In the genomic region with DNA sequence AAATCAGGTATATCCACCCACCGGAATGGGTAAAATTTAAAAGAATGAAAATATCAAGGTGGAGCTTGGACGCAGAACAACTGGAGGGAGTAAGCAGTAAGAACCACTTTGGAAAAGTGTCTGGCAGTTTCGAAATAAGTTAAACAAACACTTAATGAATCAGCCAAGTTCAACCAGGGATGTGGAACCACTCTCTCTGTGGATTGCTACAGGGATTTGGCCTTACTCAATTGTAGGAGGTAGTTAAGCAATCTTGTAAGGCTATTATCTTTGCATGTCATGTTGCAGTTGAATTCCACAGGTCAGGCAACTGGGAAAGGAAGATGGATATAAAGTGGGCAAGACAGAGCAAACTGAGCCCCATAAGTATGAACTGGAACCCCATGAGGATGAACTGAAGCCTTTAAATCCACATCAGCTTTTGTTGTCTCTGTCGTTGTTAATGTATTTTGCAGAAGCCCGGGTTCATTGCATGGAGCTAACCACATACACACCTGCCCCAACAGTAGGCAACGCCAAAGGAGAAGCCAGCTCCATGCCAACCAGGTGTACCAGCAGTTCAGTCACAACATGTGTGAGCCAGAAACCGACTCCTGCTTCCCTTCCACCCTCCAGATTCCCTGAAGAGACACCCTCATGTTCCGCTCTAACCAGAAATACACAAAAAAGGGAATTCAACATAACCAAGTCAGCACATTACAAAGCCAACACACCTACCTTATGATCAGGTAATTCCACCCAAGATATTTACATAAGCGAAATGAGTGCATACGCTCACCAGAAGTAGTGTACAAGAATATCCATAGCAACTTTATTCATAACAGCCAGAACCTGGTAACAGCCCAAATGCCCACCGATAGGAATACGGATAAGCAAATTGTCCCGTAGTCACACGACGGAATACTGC, we compare ENCODE assay signal across 9 cellular contexts. TPM values are rescaled to one million over a fixed set of nuclear protein-coding genes. Genes with fewer than 3 reads are reported as not detected.
A peak's percentile ranks its signal among the peaks of the same experiment; 100 is the strongest.
DNase-seq lines count a peak whose midpoint lies in the region; ATAC-seq and TF ChIP-seq lines count a peak whose summit lies in the region.
"Had no signal": no experiment of that assay in that cellular context is flagged by ENCODE, and none has a peak within 500 bp of the region (broad histone marks: within the 10 kb centered on the region; RNA-seq: fewer than 3 reads in every experiment).

No MANE protein-coding gene starts in this region.

- H3K27me3 ChIP-seq in RWPE2 (ENCODE audit: insufficient read depth, poor library complexity, severe bottlenecking): no peaks in the 10 kb centered on the region
- no peaks in the 10 kb centered on the region for H3K27me3 ChIP-seq in gastroesophageal sphincter

- H3K36me3 ChIP-seq in HEK293 (ENCODE audit: control insufficient read depth in 2 of 2, insufficient read depth in 1 of 2, low read length in 2 of 2) (no peaks in the 10 kb centered on the region), RWPE2 (ENCODE audit: low read depth) (no peaks in the 10 kb centered on the region), gastroesophageal sphincter (no peaks in the 10 kb centered on the region)

- TF ChIP-seq CTCF in HEK293 (tag by site-specific recombination; IDR thresholded peaks at IDR 0.05) (no peak), RWPE2 (IDR thresholded peaks at IDR 0.05; ENCODE audit: poor library complexity, severe bottlenecking) (no peak), gastroesophageal sphincter (IDR thresholded peaks at IDR 0.05) (no peak), nephron progenitor cell (IDR thresholded peaks at IDR 0.05) (no peak)

- DNase-seq in RWPE2 (ENCODE audit: low spot score): no peak
- DNase-seq in stromal cell of bone marrow (ENCODE audit: low read depth): peak; percentile 94
- DNase-seq in nephron progenitor cell: no peak
- DNase-seq in cortex of kidney (lab: John Stamatoyannopoulos, UW): no peak
- DNase-seq: anterior cingulate cortex; stimulated activated CD4-positive, alpha-beta T cell treated with anti-CD3 and anti-CD28 coated beads, Interleukin-2, amount 100 ng/mL, for 48 hours had no signal

- H3K4me1 Mint-ChIP-seq in nephron progenitor cell: no peaks in the 10 kb centered on the region

- no peak for TF ChIP-seq POLR2A in gastroesophageal sphincter (IDR thresholded peaks at IDR 0.05)

- H3K4me3 ChIP-seq in HEK293 (ENCODE audit: low read depth, low read length): no peak overlapping the region
- H3K4me3 ChIP-seq in RWPE2 (ENCODE audit: severe bottlenecking): no peak overlapping the region
- no peak overlapping the region for H3K4me3 ChIP-seq in gastroesophageal sphincter

- no peak overlapping the region for H3K27ac Mint-ChIP-seq in nephron progenitor cell

- TF ChIP-seq EP300 in gastroesophageal sphincter (IDR thresholded peaks at IDR 0.05): no peak

- POLR2A ChIA-PET in HEK293 (lab: Yijun Ruan, JAX): no interaction called here

- no peaks in the 10 kb centered on the region for H3K4me1 ChIP-seq in HEK293 (ENCODE audit: control insufficient read depth, insufficient read depth, low read length)
- H3K4me1 ChIP-seq in RWPE2 (ENCODE audit: insufficient read depth, poor library complexity, severe bottlenecking): peaks cover 16% of the 10 kb centered on the region
- peaks cover 6 to 36% (median 8%) of the 10 kb centered on the region in 3 donors for H3K4me1 ChIP-seq in gastroesophageal sphincter

- no peaks in the 10 kb centered on the region for H3K9me3 Mint-ChIP-seq in nephron progenitor cell

- ATAC-seq in RWPE2 (ENCODE audit: low read depth): peak; percentile 92
- ATAC-seq in gastroesophageal sphincter: peak; percentile 96
- ATAC-seq in HG02610 (IDR thresholded peaks at IDR 0.05; ENCODE audit: unreplicated experiment): no peak

- H3K27ac ChIP-seq in HEK293 (ENCODE audit: extremely low read depth, low read depth, low read length) (no peak overlapping the region), RWPE2 (ENCODE audit: poor library complexity, severe bottlenecking) (peak overlapping the region; percentile 26), gastroesophageal sphincter (peak overlapping the region; percentile 53 to 67 (median 56))

- H3K9me3 ChIP-seq in HEK293 (ENCODE audit: control insufficient read depth, insufficient read depth, low read depth, low read length) (no peaks in the 10 kb centered on the region), RWPE2 (ENCODE audit: severe bottlenecking) (no peaks in the 10 kb centered on the region), gastroesophageal sphincter (no peaks in the 10 kb centered on the region)

- 62 to 64% methylated on average over 11 to 14 of the region's 15 CpGs for WGBS in gastroesophageal sphincter (ENCODE audit: low coverage in 1 of 2), 2 donors

- peaks cover 29% of the 10 kb centered on the region for H3K27me3 Mint-ChIP-seq in nephron progenitor cell (ENCODE audit: low read depth, poor library complexity)

- H3K36me3 Mint-ChIP-seq in nephron progenitor cell (ENCODE audit: low read depth): no peaks in the 10 kb centered on the region

- H3K4me3 Mint-ChIP-seq in nephron progenitor cell: no peak overlapping the region

- CTCF ChIA-PET in HEK293 (lab: Yijun Ruan, JAX): interaction anchor here (0.6 to 2.2 kb wide), 3 partner anchors 11 to 210 kb away, joined by 3 to 6 read pairs (median 3); no protein-coding TSS in a partner anchor

TF ChIP-seq in HEK293, 187 proteins besides CTCF, POLR2A, EP300 and RAD21:
- TF ChIP-seq, protein P1, sequence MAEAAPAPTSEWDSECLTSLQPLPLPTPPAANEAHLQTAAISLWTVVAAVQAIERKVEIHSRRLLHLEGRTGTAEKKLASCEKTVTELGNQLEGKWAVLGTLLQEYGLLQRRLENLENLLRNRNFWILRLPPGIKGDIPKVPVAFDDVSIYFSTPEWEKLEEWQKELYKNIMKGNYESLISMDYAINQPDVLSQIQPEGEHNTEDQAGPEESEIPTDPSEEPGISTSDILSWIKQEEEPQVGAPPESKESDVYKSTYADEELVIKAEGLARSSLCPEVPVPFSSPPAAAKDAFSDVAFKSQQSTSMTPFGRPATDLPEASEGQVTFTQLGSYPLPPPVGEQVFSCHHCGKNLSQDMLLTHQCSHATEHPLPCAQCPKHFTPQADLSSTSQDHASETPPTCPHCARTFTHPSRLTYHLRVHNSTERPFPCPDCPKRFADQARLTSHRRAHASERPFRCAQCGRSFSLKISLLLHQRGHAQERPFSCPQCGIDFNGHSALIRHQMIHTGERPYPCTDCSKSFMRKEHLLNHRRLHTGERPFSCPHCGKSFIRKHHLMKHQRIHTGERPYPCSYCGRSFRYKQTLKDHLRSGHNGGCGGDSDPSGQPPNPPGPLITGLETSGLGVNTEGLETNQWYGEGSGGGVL (tag by site-specific recombination; IDR thresholded peaks at IDR 0.05): no peak
- TF ChIP-seq SCRT2 (tag by site-specific recombination; IDR thresholded peaks at IDR 0.05): peak; percentile 74
- TF ChIP-seq ZNF544 (tag by site-specific recombination; IDR thresholded peaks at IDR 0.05): no peak

RNA-seq across cellular contexts. Expression of a gene that starts 8.0 kb away (rescaled TPM):
- 10 to 100 TPM; 40.9 to 75.9 (median 60.0) TPM for total RNA-seq in gastroesophageal sphincter

RNA-seq across cellular contexts. Expression of a gene that starts 25.4 kb away (rescaled TPM):
- 1 to 10 TPM in 1 of 4 donors, under 1 TPM in 2, not detected in 1; 0.12 to 2.3 (median 0.27) TPM for total RNA-seq in gastroesophageal sphincter

RNA-seq across cellular contexts. Expression of a gene that starts 44.4 kb away (rescaled TPM):
- not detected for total RNA-seq in gastroesophageal sphincter

RNA-seq across cellular contexts. Expression of a gene that starts 53.9 kb away (rescaled TPM):
- total RNA-seq in gastroesophageal sphincter: not detected
